27 cellular contexts compared by ENCODE assay signal in genomic region chr12:109701064-109701463, GRCh38.
"Had no signal": no experiment of that assay in that cellular context is flagged by ENCODE, and none has a peak within 500 bp of the region (broad histone marks: within the 10 kb centered on the region; RNA-seq: fewer than 3 reads in every experiment).

No MANE protein-coding gene starts in this region.

- H3K9me3 ChIP-seq: adrenal gland, ascending aorta, gastrocnemius medialis, left lung, lower lobe of right lung, stomach, thyroid gland, upper lobe of right lung had no signal

- H3K27ac ChIP-seq: adrenal gland, ascending aorta, brain microvascular endothelial cell, coronary artery, gastrocnemius medialis, left lung, lower lobe of right lung, stomach, thyroid gland, upper lobe of right lung, VCaP had no signal

- H3K36me3 Mint-ChIP-seq: activated naive CD8-positive, alpha-beta T cell treated with anti-CD3 and anti-CD28 coated beads for 36 hours; naive thymus-derived CD8-positive, alpha-beta T cell; stimulated activated naive B cell treated with anti-CD40 and anti-IgM and Interleukin-4, amounts not matched to agents 10 μg/mL and 1 μg/mL and 100 μg/mL, for 72 hours had no signal

- H3K36me3 ChIP-seq: adrenal gland, ascending aorta, brain microvascular endothelial cell, gastrocnemius medialis, left lung, lower lobe of right lung, stomach, thyroid gland, upper lobe of right lung had no signal

- H3K4me3 Mint-ChIP-seq: activated naive CD4-positive, alpha-beta T cell treated with anti-CD3 and anti-CD28 coated beads for 36 hours; activated naive CD8-positive, alpha-beta T cell treated with anti-CD3 and anti-CD28 coated beads for 36 hours; naive thymus-derived CD8-positive, alpha-beta T cell; stimulated activated naive B cell treated with anti-CD40 and anti-IgM and Interleukin-4, amounts not matched to agents 10 μg/mL and 1 μg/mL and 100 μg/mL, for 72 hours had no signal

- H3K4me1 ChIP-seq: adrenal gland, ascending aorta, left lung, lower lobe of right lung, thyroid gland, upper lobe of right lung had no signal

- H3K27ac Mint-ChIP-seq: activated naive CD4-positive, alpha-beta T cell treated with anti-CD3 and anti-CD28 coated beads for 36 hours; activated naive CD8-positive, alpha-beta T cell treated with anti-CD3 and anti-CD28 coated beads for 36 hours; stimulated activated naive B cell treated with anti-CD40 and anti-IgM and Interleukin-4, amounts not matched to agents 10 μg/mL and 1 μg/mL and 100 μg/mL, for 72 hours had no signal

- H3K4me3 ChIP-seq: adrenal gland, ascending aorta, coronary artery, dorsolateral prefrontal cortex, gastrocnemius medialis, left lung, lower lobe of right lung, stomach, thyroid gland, upper lobe of right lung had no signal

- DNase-seq: activated CD4-positive, alpha-beta T cell treated with anti-CD3 and anti-CD28 coated beads for 4 hours; activated CD4-positive, alpha-beta T cell treated with anti-CD3 and anti-CD28 coated beads, Interleukin-2, amount 50 U/mL, for 4 hours; activated effector memory CD4-positive, alpha-beta T cell treated with Interleukin-2 at 50 U/mL for 16 hours; activated naive CD4-positive, alpha-beta T cell treated with anti-CD3 and anti-CD28 coated beads for 36 hours; activated naive CD8-positive, alpha-beta T cell treated with anti-CD3 and anti-CD28 coated beads for 36 hours; activated T-cell treated with anti-CD3 and anti-CD28 coated beads for 4 hours; adrenal gland; brain microvascular endothelial cell; dorsolateral prefrontal cortex; effector memory CD4-positive, alpha-beta T cell; gastrocnemius medialis; glutamatergic neuron; left lung; lower lobe of right lung; mesenchymal stem cell; naive thymus-derived CD8-positive, alpha-beta T cell; posterior cingulate gyrus; right cardiac atrium; stimulated activated CD4-positive, alpha-beta T cell treated with anti-CD3 and anti-CD28 coated beads, Interleukin-15, amount 100 ng/mL, for 24 hours; stimulated activated CD4-positive, alpha-beta T cell treated with anti-CD3 and anti-CD28 coated beads, Interleukin-2, amount 100 ng/mL, for 24 hours; stimulated activated naive B cell treated with anti-CD40 and anti-IgM and Interleukin-4, amounts not matched to agents 10 μg/mL and 1 μg/mL and 100 μg/mL, for 72 hours; stomach; thyroid gland; upper lobe of right lung had no signal

- H3K9me3 Mint-ChIP-seq: activated naive CD4-positive, alpha-beta T cell treated with anti-CD3 and anti-CD28 coated beads for 36 hours; activated naive CD8-positive, alpha-beta T cell treated with anti-CD3 and anti-CD28 coated beads for 36 hours; naive thymus-derived CD8-positive, alpha-beta T cell; stimulated activated naive B cell treated with anti-CD40 and anti-IgM and Interleukin-4, amounts not matched to agents 10 μg/mL and 1 μg/mL and 100 μg/mL, for 72 hours had no signal

- H3K4me1 Mint-ChIP-seq: naive thymus-derived CD8-positive, alpha-beta T cell; stimulated activated naive B cell treated with anti-CD40 and anti-IgM and Interleukin-4, amounts not matched to agents 10 μg/mL and 1 μg/mL and 100 μg/mL, for 72 hours had no signal
